In the genomic region with DNA sequence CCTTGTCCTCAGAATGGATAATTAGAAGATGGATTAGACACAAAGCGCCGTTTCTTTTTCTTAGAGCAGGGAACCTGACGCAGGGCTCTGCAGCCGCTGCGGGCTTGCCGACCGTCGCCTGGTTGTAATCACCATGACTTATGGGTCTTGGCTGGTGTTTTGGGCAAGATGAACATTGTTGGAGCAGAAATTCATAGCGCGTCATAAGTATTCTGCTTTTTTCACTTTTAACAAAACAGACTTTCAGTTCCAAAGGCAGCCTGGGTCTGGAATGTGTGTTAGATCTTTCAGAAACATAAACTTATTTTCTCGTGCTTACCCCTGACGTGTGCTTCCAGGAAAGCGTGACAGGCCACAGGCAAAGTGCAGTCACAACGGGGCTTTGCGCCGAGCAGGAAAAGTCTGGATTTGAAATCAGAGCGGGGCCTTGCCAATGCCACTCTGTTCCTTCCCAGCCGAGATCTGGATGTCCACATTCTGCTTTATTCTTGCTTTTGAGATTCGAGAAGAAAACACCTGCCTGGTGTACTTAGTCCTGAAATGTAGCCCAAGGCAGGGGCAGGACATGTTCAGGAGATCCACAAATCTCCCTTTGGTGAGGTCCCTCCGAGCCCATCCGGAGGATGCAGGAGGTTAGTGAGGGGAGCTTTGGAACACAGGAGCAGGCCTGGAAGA, we compare ENCODE assay signal across 26 cellular contexts. TPM values are rescaled to one million over a fixed set of nuclear protein-coding genes. Genes with fewer than 3 reads are reported as not detected.
"Had no signal": no experiment of that assay in that cellular context is flagged by ENCODE, and none has a peak within 500 bp of the region (broad histone marks: within the 10 kb centered on the region; RNA-seq: fewer than 3 reads in every experiment).

No MANE protein-coding gene starts in this region.

- H3K9me3 Mint-ChIP-seq: activated naive CD4-positive, alpha-beta T cell treated with anti-CD3 and anti-CD28 coated beads for 36 hours; activated naive CD8-positive, alpha-beta T cell treated with anti-CD3 and anti-CD28 coated beads, Interleukin-2, amount 10 ng/mL, durations not matched to agents 7 days and 5 days; neural crest cell; stimulated activated naive CD8-positive, alpha-beta T cell treated with anti-CD3 and anti-CD28 coated beads, Interleukin-15, amount 100 ng/mL, for 72 hours had no signal

- H3K9me3 ChIP-seq: body of pancreas, spleen, uterus had no signal

- DNase-seq: activated CD4-positive, alpha-beta T cell treated with anti-CD3 and anti-CD28 coated beads for 36 hours; activated CD4-positive, alpha-beta T cell treated with anti-CD3 and anti-CD28 coated beads, Interleukin-2, amount 50 U/mL, for 4 hours; activated effector memory CD4-positive, alpha-beta T cell treated with Interleukin-2 at 50 U/mL for 16 hours; activated naive CD4-positive, alpha-beta T cell treated with anti-CD3 and anti-CD28 coated beads for 36 hours; activated naive CD8-positive, alpha-beta T cell treated with anti-CD3 and anti-CD28 coated beads, Interleukin-2, amount 10 ng/mL, durations not matched to agents 7 days and 5 days; activated T-cell treated with anti-CD3 and anti-CD28 coated beads, Interleukin-2, amount 50 U/mL, for 48 hours; body of pancreas; glutamatergic neuron; kidney glomerular epithelial cell; naive B cell; occipital lobe; retina; spleen; stimulated activated CD4-positive, alpha-beta T cell treated with anti-CD3 and anti-CD28 coated beads, Interleukin-4, amount 100 ng/mL, for 1 hour; stimulated activated naive CD8-positive, alpha-beta T cell treated with anti-CD3 and anti-CD28 coated beads, Interleukin-15, amount 100 ng/mL, for 72 hours; T-helper 1 cell; trophoblast cell; uterus had no signal

- H3K4me3 Mint-ChIP-seq: activated CD4-positive, alpha-beta T cell treated with anti-CD3 and anti-CD28 coated beads for 36 hours; activated naive CD4-positive, alpha-beta T cell treated with anti-CD3 and anti-CD28 coated beads for 36 hours; activated naive CD8-positive, alpha-beta T cell treated with anti-CD3 and anti-CD28 coated beads, Interleukin-2, amount 10 ng/mL, durations not matched to agents 7 days and 5 days; memory B cell; naive B cell; neural crest cell; stimulated activated naive CD8-positive, alpha-beta T cell treated with anti-CD3 and anti-CD28 coated beads, Interleukin-15, amount 100 ng/mL, for 72 hours had no signal

- ATAC-seq: activated CD4-positive, alpha-beta T cell treated with anti-CD3 and anti-CD28 coated beads for 36 hours; body of pancreas; stimulated activated naive CD8-positive, alpha-beta T cell treated with anti-CD3 and anti-CD28 coated beads, Interleukin-15, amount 100 ng/mL, for 72 hours had no signal

- H3K4me1 ChIP-seq: body of pancreas, spleen, uterus had no signal

- H3K4me1 Mint-ChIP-seq: activated CD4-positive, alpha-beta T cell treated with anti-CD3 and anti-CD28 coated beads for 36 hours; memory B cell; naive B cell had no signal

- H3K27ac ChIP-seq: body of pancreas, cardiac muscle cell, epithelial cell of prostate, hepatocyte, spleen, uterus had no signal

- H3K27me3 ChIP-seq: body of pancreas, cardiac muscle cell, hepatocyte, uterus had no signal

- H3K36me3 Mint-ChIP-seq: activated naive CD8-positive, alpha-beta T cell treated with anti-CD3 and anti-CD28 coated beads, Interleukin-2, amount 10 ng/mL, durations not matched to agents 7 days and 5 days; memory B cell; naive B cell had no signal

- H3K36me3 ChIP-seq: cardiac muscle cell, spleen, uterus had no signal

- H3K27ac Mint-ChIP-seq: activated CD4-positive, alpha-beta T cell treated with anti-CD3 and anti-CD28 coated beads for 36 hours; activated naive CD4-positive, alpha-beta T cell treated with anti-CD3 and anti-CD28 coated beads for 36 hours; activated naive CD8-positive, alpha-beta T cell treated with anti-CD3 and anti-CD28 coated beads, Interleukin-2, amount 10 ng/mL, durations not matched to agents 7 days and 5 days; memory B cell; stimulated activated naive CD8-positive, alpha-beta T cell treated with anti-CD3 and anti-CD28 coated beads, Interleukin-15, amount 100 ng/mL, for 72 hours had no signal

- H3K4me3 ChIP-seq: body of pancreas, cardiac muscle cell, hepatocyte, spleen, uterus had no signal

RNA-seq across cellular contexts. Expression of a gene that starts 49.3 kb away (rescaled TPM):
- total RNA-seq: activated CD4-positive, alpha-beta T cell treated with anti-CD3 and anti-CD28 coated beads for 36 hours; activated CD8-positive, alpha-beta memory T cell treated with anti-CD3 and anti-CD28 coated beads for 36 hours; activated naive CD4-positive, alpha-beta T cell treated with anti-CD3 and anti-CD28 coated beads for 36 hours; activated naive CD8-positive, alpha-beta T cell treated with anti-CD3 and anti-CD28 coated beads, Interleukin-2, amount 10 ng/mL, durations not matched to agents 7 days and 5 days; liver; mononuclear cell had no signal
